ENCODE assay signal across 7 cellular contexts in genomic region chr20:33591901-33592300, GRCh38.
A peak's percentile ranks its signal among the peaks of the same experiment; 100 is the strongest.
DNase-seq lines count a peak whose midpoint lies in the region; ATAC-seq lines count a peak whose summit lies in the region.

No MANE protein-coding gene starts in this region.

- peak; percentile 73 to 78 for ATAC-seq in activated CD4-positive, CD25-positive, alpha-beta regulatory T cell treated with anti-CD3 and anti-CD28 coated beads, Interleukin-2, amount 50 U/mL, for 24 hours

- DNase-seq in OCI-M1 (lab: John Stamatoyannopoulos, UW), result peak; percentile 65
- peak; percentile 9 to 44 for DNase-seq in activated CD8-positive, alpha-beta memory T cell treated with anti-CD3 and anti-CD28 coated beads for 4 hours (ENCODE audit: low read depth in 2 of 2)
- DNase-seq in activated T-helper 9 cell treated with anti-CD3 and anti-CD28 coated beads, Interleukin-2, amount 50 U/mL, for 16 hours (ENCODE audit: low read depth), result peak; percentile 67
- peak; percentile 8 for DNase-seq in effector CD4-positive, alpha-beta T cell
- peak; percentile 36 to 57 (median 43) for DNase-seq in stimulated activated CD4-positive, alpha-beta T cell treated with anti-CD3 and anti-CD28 coated beads, Interleukin-1b, Interleukin-23, amount 100 ng/mL, for 24 hours (ENCODE audit: low read depth in 4 of 4, low spot score in 1 of 4)
- DNase-seq in stimulated activated CD8-positive, alpha-beta memory T cell treated with anti-CD3 and anti-CD28 coated beads, Interleukin-15, amount 100 ng/mL, for 24 hours (ENCODE audit: low read depth), result peak; percentile 23

Comparison
In these comparisons a context has a peak if more than half of its experiments do, and no peak if none do; other contexts are left out.
1. Peak in every context shown above with its lines: DNase-seq and ATAC-seq.
2. DNase-seq: peak in every context shown above with its lines; median percentile 67 in activated T-helper 9 cell treated with anti-CD3 and anti-CD28 coated beads, Interleukin-2, amount 50 U/mL, for 16 hours; 65 in OCI-M1; 43 in stimulated activated CD4-positive, alpha-beta T cell treated with anti-CD3 and anti-CD28 coated beads, Interleukin-1b, Interleukin-23, amount 100 ng/mL, for 24 hours; 26 in activated CD8-positive, alpha-beta memory T cell treated with anti-CD3 and anti-CD28 coated beads for 4 hours; 23 in stimulated activated CD8-positive, alpha-beta memory T cell treated with anti-CD3 and anti-CD28 coated beads, Interleukin-15, amount 100 ng/mL, for 24 hours; 8 in effector CD4-positive, alpha-beta T cell.